In genomic region chr1:44786841-44787426, GRCh38 we compare ENCODE assay signal across 1 cellular context.
TF ChIP-seq lines count a peak whose summit lies in the region.

No MANE protein-coding gene starts in this region.

TF ChIP-seq in K562, 482 proteins besides CTCF, POLR2A, EP300 and RAD21:
- no peak for TF ChIP-seq NONO (IDR thresholded peaks at IDR 0.05; ENCODE audit: low read depth in 2 of 2, low read length in 1 of 2)
- TF ChIP-seq ZNF75A (CRISPR knock-in tag; IDR thresholded peaks at IDR 0.05): no peak
- no peak for TF ChIP-seq HMG20B (CRISPR knock-in tag; IDR thresholded peaks at IDR 0.05)
- no peak for TF ChIP-seq MCM5 (IDR thresholded peaks at IDR 0.05; ENCODE audit: low read depth)
